Comparison of ENCODE assay signal across 1 cellular context in the genomic region with DNA sequence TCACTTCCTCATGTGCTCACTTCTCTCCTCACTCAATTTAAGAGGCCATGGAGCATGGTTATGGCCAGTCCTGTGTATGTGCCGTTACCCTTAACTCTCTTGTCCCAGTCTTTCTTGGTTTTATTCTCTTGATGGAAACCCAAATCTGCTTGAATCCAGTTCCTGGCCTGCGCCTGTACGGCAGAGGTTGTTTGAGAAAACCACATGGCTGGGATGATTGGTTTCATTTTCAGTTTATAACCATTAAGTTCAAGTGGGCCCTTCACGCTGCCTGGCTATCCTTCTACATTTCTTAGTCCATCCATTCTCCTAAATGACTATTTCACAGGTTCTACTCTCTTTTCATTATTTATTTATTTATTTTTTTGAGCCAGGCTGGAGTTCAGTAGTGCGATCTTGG.
TF ChIP-seq lines count a peak whose summit lies in the region.

No MANE protein-coding gene starts in this region.

TF ChIP-seq in K562, 482 proteins besides CTCF, POLR2A, EP300 and RAD21:
- TF ChIP-seq TARDBP (IDR thresholded peaks at IDR 0.05) (no peak), NFXL1 (CRISPR knock-in tag; IDR thresholded peaks at IDR 0.05) (no peak), FOXK2 (conservative IDR thresholded peaks at IDR 0.05 in 1 of 2, IDR thresholded peaks at IDR 0.05 in 1 of 2; ENCODE audit: low read depth in 2 of 2) (no peak), MAZ (CRISPR knock-in tag; conservative IDR thresholded peaks at IDR 0.05 in 1 of 2, IDR thresholded peaks at IDR 0.05 in 1 of 2) (no peak), FOXJ2 (tag; IDR thresholded peaks at IDR 0.05) (no peak), CBX8 (IDR thresholded peaks at IDR 0.05; ENCODE audit: borderline replicate concordance, extremely low read depth, low read depth, low read length, poor library complexity, severe bottlenecking) (no peak), ZNF282 (CRISPR knock-in tag; IDR thresholded peaks at IDR 0.05) (no peak), ZNF175 (CRISPR knock-in tag; IDR thresholded peaks at IDR 0.05; ENCODE audit: low read depth) (no peak), ETV1 (tag; conservative IDR thresholded peaks at IDR 0.05; ENCODE audit: low read depth) (no peak), ZNF696 (CRISPR knock-in tag; conservative IDR thresholded peaks at IDR 0.05) (no peak), ZEB2 (IDR thresholded peaks at IDR 0.05) (no peak), DEAF1 (CRISPR knock-in tag; IDR thresholded peaks at IDR 0.05) (no peak), DPF2 (IDR thresholded peaks at IDR 0.05) (no peak), ZFX (CRISPR knock-in tag; IDR thresholded peaks at IDR 0.05) (no peak), ZNF121 (CRISPR knock-in tag; conservative IDR thresholded peaks at IDR 0.05) (no peak), SUPT5H (IDR thresholded peaks at IDR 0.05) (no peak), GABPA (tag; conservative IDR thresholded peaks at IDR 0.05; ENCODE audit: low read depth) (no peak), MLX (CRISPR knock-in tag; conservative IDR thresholded peaks at IDR 0.05) (no peak)
- TF ChIP-seq, protein P1, sequence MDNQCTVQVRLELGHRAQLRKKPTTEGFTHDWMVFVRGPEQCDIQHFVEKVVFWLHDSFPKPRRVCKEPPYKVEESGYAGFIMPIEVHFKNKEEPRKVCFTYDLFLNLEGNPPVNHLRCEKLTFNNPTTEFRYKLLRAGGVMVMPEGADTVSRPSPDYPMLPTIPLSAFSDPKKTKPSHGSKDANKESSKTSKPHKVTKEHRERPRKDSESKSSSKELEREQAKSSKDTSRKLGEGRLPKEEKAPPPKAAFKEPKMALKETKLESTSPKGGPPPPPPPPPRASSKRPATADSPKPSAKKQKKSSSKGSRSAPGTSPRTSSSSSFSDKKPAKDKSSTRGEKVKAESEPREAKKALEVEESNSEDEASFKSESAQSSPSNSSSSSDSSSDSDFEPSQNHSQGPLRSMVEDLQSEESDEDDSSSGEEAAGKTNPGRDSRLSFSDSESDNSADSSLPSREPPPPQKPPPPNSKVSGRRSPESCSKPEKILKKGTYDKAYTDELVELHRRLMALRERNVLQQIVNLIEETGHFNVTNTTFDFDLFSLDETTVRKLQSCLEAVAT (IDR thresholded peaks at IDR 0.05) = no peak
- TF ChIP-seq, protein P2, sequence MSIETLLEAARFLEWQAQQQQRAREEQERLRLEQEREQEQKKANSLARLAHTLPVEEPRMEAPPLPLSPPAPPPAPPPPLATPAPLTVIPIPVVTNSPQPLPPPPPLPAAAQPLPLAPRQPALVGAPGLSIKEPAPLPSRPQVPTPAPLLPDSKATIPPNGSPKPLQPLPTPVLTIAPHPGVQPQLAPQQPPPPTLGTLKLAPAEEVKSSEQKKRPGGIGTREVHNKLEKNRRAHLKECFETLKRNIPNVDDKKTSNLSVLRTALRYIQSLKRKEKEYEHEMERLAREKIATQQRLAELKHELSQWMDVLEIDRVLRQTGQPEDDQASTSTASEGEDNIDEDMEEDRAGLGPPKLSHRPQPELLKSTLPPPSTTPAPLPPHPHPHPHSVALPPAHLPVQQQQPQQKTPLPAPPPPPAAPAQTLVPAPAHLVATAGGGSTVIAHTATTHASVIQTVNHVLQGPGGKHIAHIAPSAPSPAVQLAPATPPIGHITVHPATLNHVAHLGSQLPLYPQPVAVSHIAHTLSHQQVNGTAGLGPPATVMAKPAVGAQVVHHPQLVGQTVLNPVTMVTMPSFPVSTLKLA (conservative IDR thresholded peaks at IDR 0.05) = no peak
